17 cellular contexts compared by ENCODE assay signal in the genomic region with DNA sequence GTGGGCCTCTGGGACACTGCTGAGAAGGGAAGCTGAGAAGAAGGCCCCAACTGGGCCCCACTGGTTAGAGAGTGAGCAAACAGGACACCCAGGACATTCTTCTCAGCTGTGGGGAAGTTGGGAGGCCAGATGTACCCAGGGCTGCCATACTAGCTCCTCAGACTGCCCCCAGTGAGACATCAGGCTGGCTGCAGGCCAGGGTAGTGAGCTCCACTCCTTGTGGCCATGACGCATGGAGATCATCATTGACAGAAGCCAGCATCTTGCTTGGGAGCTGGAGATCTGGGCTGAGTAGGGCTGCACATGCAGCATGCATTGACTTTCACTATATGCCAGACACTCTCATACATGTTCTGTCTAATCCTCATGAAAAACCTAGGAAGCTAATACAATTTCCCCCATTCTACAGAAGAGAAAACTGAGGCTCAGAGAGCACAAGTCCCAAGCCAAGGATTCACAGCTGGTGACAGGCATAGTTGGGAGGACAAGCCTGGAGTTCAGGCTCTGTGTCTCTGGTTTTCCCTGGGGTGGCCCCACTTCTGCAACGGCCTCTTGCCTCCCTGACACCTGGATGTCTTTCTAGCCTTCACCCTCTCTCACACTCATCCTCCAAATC. TPM values are rescaled to one million over a fixed set of nuclear protein-coding genes. Genes with fewer than 3 reads are reported as not detected.
DNase-seq lines count a peak whose midpoint lies in the region; ATAC-seq, FAIRE-seq and TF ChIP-seq lines count a peak whose summit lies in the region.
"Had no signal": no experiment of that assay in that cellular context is flagged by ENCODE, and none has a peak within 500 bp of the region (broad histone marks: within the 10 kb centered on the region; RNA-seq: fewer than 3 reads in every experiment).

No MANE protein-coding gene starts in this region.

- POLR2A ChIA-PET in GM12878 (lab: Charles Lee) = no interaction called here

- peak in 1 of 2 experiments; percentile 58 for DNase-seq in HL-60 (ENCODE audit: low read depth in 1 of 2, low spot score in 1 of 2)
- no peak for DNase-seq in GM12878 (ENCODE audit: low read depth, low spot score)
- DNase-seq in kidney tubule cell (ENCODE audit: low spot score) = peak; percentile 37
- DNase-seq in tibial artery = no peak
- no peak for DNase-seq in SHP77 treated with DMSO at 0.1 percent for 48 hours (lab: John Stamatoyannopoulos, UW)
- DNase-seq in SHP77 (lab: John Stamatoyannopoulos, UW) = no peak
- DNase-seq: activated effector memory CD4-positive, alpha-beta T cell treated with anti-CD3 and anti-CD28 coated beads, Interleukin-2, amount 50 U/mL, for 16 hours; natural killer cell; NCI-H1105; NCI-H345; stimulated activated CD4-positive, alpha-beta T cell treated with anti-CD3 and anti-CD28 coated beads, Interleukin-2, amount 100 ng/mL, for 48 hours; stimulated activated CD8-positive, alpha-beta memory T cell treated with anti-CD3 and anti-CD28 coated beads, Interleukin-4, amount 100 ng/mL, for 48 hours had no signal

- RAD21 ChIA-PET in GM12878 (lab: Charles Lee; ENCODE audit: unreplicated experiment) = interaction anchor here (0.7 to 1.7 kb wide), 4 partner anchors 48 to 127 kb away, joined by 3 to 5 read pairs (median 4); no protein-coding TSS in a partner anchor

- H3K4me1 ChIP-seq in BLaER1 treated with 17β-estradiol and CSF1 and Interleukin-3, amounts not matched to agents 10 nM and 100 nM = peaks cover 22 to 33% (median 27%) of the 10 kb centered on the region in 10 experiments
- no peaks in the 10 kb centered on the region for H3K4me1 ChIP-seq in GM12878 (ENCODE audit: control insufficient read depth, insufficient read depth, low read length)
- H3K4me1 ChIP-seq in tibial artery = peaks cover 0 to 6% (median 0%) of the 10 kb centered on the region in 4 donors

- H2AFZ ChIP-seq in GM12878 (ENCODE audit: control insufficient read depth, low read depth, low read length) = no peak overlapping the region

- H3K36me3 ChIP-seq in BLaER1 treated with 17β-estradiol and CSF1 and Interleukin-3, amounts not matched to agents 10 nM and 100 nM = no peaks in the 10 kb centered on the region
- H3K36me3 ChIP-seq in GM12878 (ENCODE audit: control insufficient read depth in 2 of 2, insufficient read depth in 2 of 2, low read length in 1 of 2) (no peaks in the 10 kb centered on the region), tibial artery (no peaks in the 10 kb centered on the region)
- H3K36me3 ChIP-seq: esophagus muscularis mucosa had no signal

- H3K79me2 ChIP-seq in GM12878 (ENCODE audit: control insufficient read depth, insufficient read depth, low read length) = no peaks in the 10 kb centered on the region

- H3K4me3 ChIP-seq in BLaER1 treated with 17β-estradiol and CSF1 and Interleukin-3, amounts not matched to agents 10 nM and 100 nM = no peak overlapping the region
- H3K4me3 ChIP-seq in HL-60 (replicated peaks; ENCODE audit: insufficient read depth, low read length) (no peak overlapping the region), GM12878 (no peak overlapping the region), tibial artery (no peak overlapping the region)
- H3K4me3 ChIP-seq: esophagus muscularis mucosa had no signal

- peak overlapping the region in 7 of 11 experiments; percentile 11 to 71 (median 61); a peak in 12 of 22 replicates for H3K27ac ChIP-seq in BLaER1 treated with 17β-estradiol and CSF1 and Interleukin-3, amounts not matched to agents 10 nM and 100 nM
- H3K27ac ChIP-seq in HL-60 (replicated peaks) (peak overlapping the region; percentile 26), GM12878 (ENCODE audit: control insufficient read depth, insufficient read depth) (no peak overlapping the region), tibial artery (no peak overlapping the region)
- H3K27ac ChIP-seq: esophagus muscularis mucosa had no signal

- peak; percentile 35 for FAIRE-seq in GM12878 (lab: Jason Lieb, UNC)

- no peaks in the 10 kb centered on the region for H4K20me1 ChIP-seq in BLaER1 treated with 17β-estradiol and CSF1 and Interleukin-3, amounts not matched to agents 10 nM and 100 nM
- no peaks in the 10 kb centered on the region for H4K20me1 ChIP-seq in GM12878 (ENCODE audit: control insufficient read depth, insufficient read depth)

- no peak for ATAC-seq in GM12878
- ATAC-seq in activated CD4-positive, CD25-positive, alpha-beta regulatory T cell treated with anti-CD3 and anti-CD28 coated beads, Interleukin-2, amount 50 U/mL, for 24 hours = no peak
- ATAC-seq: natural killer cell, SK-N-SH treated with all-trans-retinoic acid at 6 μM for 48 hours had no signal

- H3K9ac ChIP-seq in BLaER1 treated with 17β-estradiol and CSF1 and Interleukin-3, amounts not matched to agents 10 nM and 100 nM = peak overlapping the region in 5 of 11 experiments; percentile 38 to 60 (median 44); a peak in 7 of 22 replicates
- no peak overlapping the region for H3K9ac ChIP-seq in GM12878 (ENCODE audit: control insufficient read depth, insufficient read depth, low read length)

- no peak for TF ChIP-seq POLR2A in GM12878 (IDR thresholded peaks at IDR 0.05; ENCODE audit: low read depth, low read length)

- no peaks in the 10 kb centered on the region for H3K9me3 ChIP-seq in BLaER1 treated with 17β-estradiol and CSF1 and Interleukin-3, amounts not matched to agents 10 nM and 100 nM (replicated peaks in 1 of 11)
- H3K9me3 ChIP-seq in GM12878 (replicated peaks; ENCODE audit: control insufficient read depth, insufficient read depth, low read length) = no peaks in the 10 kb centered on the region
- H3K9me3 ChIP-seq in tibial artery = no peaks in the 10 kb centered on the region
- H3K9me3 ChIP-seq: esophagus muscularis mucosa had no signal

- CTCF ChIA-PET in GM12878 (lab: Yijun Ruan, JAX) = interaction anchor here (1.0 to 10.3 kb wide), 5 partner anchors 25 to 106 kb away, joined by 4 to 311 read pairs (median 4); no protein-coding TSS in a partner anchor

- intact Hi-C loops in GM12878 (cut with micrococcal nuclease; ENCODE audit: unreplicated experiment) = no loop called here
- intact Hi-C loops in tibial artery (cut with DNase I; ENCODE audit: low total_unique reads) = no loop called here

- SMC1A ChIA-PET in GM12878 (lab: Charles Lee; ENCODE audit: uncharacterized antibody, unreplicated experiment) = interaction anchor here (0.8 to 2.3 kb wide), 6 partner anchors 18 to 103 kb away, joined by 3 to 6 read pairs (median 3); no protein-coding TSS in a partner anchor

- 52% methylated on average over 2 of the region's 2 CpGs for WGBS in GM12878 (ENCODE audit: insufficient coverage, insufficient replicate concordance, low lambda C conversion rate, missing lambda C conversion rate)

- no peak for TF ChIP-seq RAD21 in GM12878 (IDR thresholded peaks at IDR 0.05; ENCODE audit: insufficient read depth, low read depth, low read length)

- no TSS peak for BruUV-seq in GM12878 (replicated peaks; lab: Mats Ljungman, UMichigan)

- no peak for TF ChIP-seq CTCF in HL-60 (IDR thresholded peaks at IDR 0.05; ENCODE audit: insufficient read depth, low read length)
- no peak for TF ChIP-seq CTCF in GM12878 (IDR thresholded peaks at IDR 0.05 in 2 of 3, conservative IDR thresholded peaks at IDR 0.05 in 1 of 3; ENCODE audit: control insufficient read depth in 2 of 3, extremely low read depth in 1 of 3, insufficient read depth in 1 of 3, low read depth in 3 of 3, low read length in 3 of 3)
- no peak for TF ChIP-seq CTCF in tibial artery (IDR thresholded peaks at IDR 0.05)

- TF ChIP-seq EP300 in GM12878 (IDR thresholded peaks at IDR 0.05; ENCODE audit: borderline replicate concordance in 1 of 2, control insufficient read depth in 1 of 2, low read depth in 2 of 2, low read length in 2 of 2) = no peak

- in situ Hi-C loops in GM12878 (cut with MboI) = no loop called here

- peak overlapping the region; percentile 42 to 78 (median 61) for H3K4me2 ChIP-seq in BLaER1 treated with 17β-estradiol and CSF1 and Interleukin-3, amounts not matched to agents 10 nM and 100 nM
- H3K4me2 ChIP-seq in GM12878 (ENCODE audit: control insufficient read depth, insufficient read depth) = no peak overlapping the region

- H3K27me3 ChIP-seq in BLaER1 treated with 17β-estradiol and CSF1 and Interleukin-3, amounts not matched to agents 10 nM and 100 nM = no peaks in the 10 kb centered on the region
- H3K27me3 ChIP-seq in HL-60 (ENCODE audit: insufficient read depth, poor library complexity, severe bottlenecking) = no peaks in the 10 kb centered on the region
- no peaks in the 10 kb centered on the region for H3K27me3 ChIP-seq in GM12878 (replicated peaks in 1 of 2; ENCODE audit: control insufficient read depth in 2 of 2, insufficient read depth in 2 of 2, low read length in 1 of 2)
- H3K27me3 ChIP-seq in tibial artery = peaks cover 0 to 24% of the 10 kb centered on the region in 2 donors

RNA-seq across cellular contexts. Expression of a gene that starts 24.1 kb away (rescaled TPM):
- total RNA-seq in GM12878 (2013; cell fraction: nucleolus; rRNA removed) = 1.6 and 2.2 TPM in 2 replicates
- total RNA-seq in GM12878 (2014; rRNA removed) = 0.79 and 0.98 TPM in 2 replicates
- 0.46 and 0.49 TPM in 2 replicates for total RNA-seq in GM12878 (2014; rRNA removed; fragmentation: Illumina TruSeq; extraction: Trizol)
- 1.4 and 1.7 TPM in 2 replicates for total RNA-seq in GM12878 (2021)
- polyA plus RNA-seq in GM12878 (2011; ENCODE audit: low read depth) = 0.72 TPM
- polyA plus RNA-seq in GM12878 (2011; rRNA removed) = 0.22 and 0.37 TPM in 2 replicates
- 0.19 and 0.25 TPM in 2 replicates for polyA plus RNA-seq in GM12878 (2011; cell fraction: cytosol; rRNA removed)
- polyA plus RNA-seq in GM12878 (2011; cell fraction: nucleus; rRNA removed) = 0.13 and 0.23 TPM in 2 replicates
- 0.72 and 1.2 TPM in 2 replicates for polyA plus RNA-seq in GM12878 (2012)
- 0.67 and 0.75 TPM in 2 replicates for polyA plus RNA-seq in GM12878 (2014; fragmentation: Illumina TruSeq; extraction: Trizol)
- polyA plus RNA-seq in GM12878 (2014; fragmentation: Nextera tagmentation; extraction: Ambion mirVana) = under 1 TPM; 0.11 to 0.26 TPM
- polyA plus RNA-seq in GM12878 (2014; rRNA removed) = 0.24 and 0.77 TPM in 2 replicates
- under 1 TPM in 1 of 2 experiments, not detected in 1; 0.40 TPM for polyA plus RNA-seq in GM12878 (2016; fragmentation: Nextera tagmentation; extraction: Ambion mirVana)
- polyA minus RNA-seq in GM12878 (2011; rRNA and poly(A)+ RNA removed) = 0.05 and 0.44 TPM in 2 replicates
- not detected in 2 replicates for polyA minus RNA-seq in GM12878 (2011; cell fraction: cytosol; rRNA and poly(A)+ RNA removed)
- polyA minus RNA-seq in GM12878 (2011; cell fraction: nucleus; rRNA and poly(A)+ RNA removed) = 0.67 and 0.73 TPM in 2 replicates
- total RNA-seq: H4 had no signal

RNA-seq across cellular contexts. Expression of a gene that starts 29.1 kb away (rescaled TPM):
- 36.5 and 40.1 TPM in 2 replicates for total RNA-seq in GM12878 (2013; cell fraction: nucleolus; rRNA removed)
- total RNA-seq in GM12878 (2014; rRNA removed) (30.1 and 34.0 TPM in 2 replicates), GM12878 (2014; rRNA removed; fragmentation: Illumina TruSeq; extraction: Trizol) (13.3 and 14.0 TPM in 2 replicates), GM12878 (2021) (23.1 and 23.4 TPM in 2 replicates)
- 4.5 TPM for polyA plus RNA-seq in GM12878 (2011; ENCODE audit: low read depth)
- polyA plus RNA-seq in GM12878 (2011; rRNA removed) (6.5 and 11.0 TPM in 2 replicates), GM12878 (2014; fragmentation: Illumina TruSeq; extraction: Trizol) (19.5 and 21.6 TPM in 2 replicates), GM12878 (2014; fragmentation: Nextera tagmentation; extraction: Ambion mirVana) (1 to 10 TPM in 1 of 2 experiments, under 1 TPM in 1; 0.84 to 1.9 TPM), GM12878 (2014; rRNA removed) (21.7 and 21.9 TPM in 2 replicates), GM12878 (2016; fragmentation: Nextera tagmentation; extraction: Ambion mirVana) (10 to 100 TPM; 14.3 to 16.1 TPM)
- 14.0 and 15.4 TPM in 2 replicates for polyA plus RNA-seq in GM12878 (2011; cell fraction: cytosol; rRNA removed)
- 54.2 and 55.9 TPM in 2 replicates for polyA plus RNA-seq in GM12878 (2011; cell fraction: nucleus; rRNA removed)
- 7.7 and 9.9 TPM in 2 replicates for polyA plus RNA-seq in GM12878 (2012)
- 15.6 and 23.0 TPM in 2 replicates for polyA minus RNA-seq in GM12878 (2011; rRNA and poly(A)+ RNA removed)
- 6.1 and 6.7 TPM in 2 replicates for polyA minus RNA-seq in GM12878 (2011; cell fraction: cytosol; rRNA and poly(A)+ RNA removed)
- 15.2 and 30.2 TPM in 2 replicates for polyA minus RNA-seq in GM12878 (2011; cell fraction: nucleus; rRNA and poly(A)+ RNA removed)

RNA-seq across cellular contexts. Expression of a gene that starts 42.5 kb away (rescaled TPM):
- total RNA-seq in GM12878 (2013; cell fraction: nucleolus; rRNA removed) = 80.4 and 83.6 TPM in 2 replicates
- 29.0 and 33.4 TPM in 2 replicates for total RNA-seq in GM12878 (2014; rRNA removed)
- 27.9 and 32.2 TPM in 2 replicates for total RNA-seq in GM12878 (2014; rRNA removed; fragmentation: Illumina TruSeq; extraction: Trizol)
- 20.5 and 22.8 TPM in 2 replicates for total RNA-seq in GM12878 (2021)
- polyA plus RNA-seq in GM12878 (2011; ENCODE audit: low read depth) = 16.0 TPM
- 35.8 and 52.4 TPM in 2 replicates for polyA plus RNA-seq in GM12878 (2011; rRNA removed)
- 16.4 and 16.9 TPM in 2 replicates for polyA plus RNA-seq in GM12878 (2011; cell fraction: cytosol; rRNA removed)
- 32.5 and 41.6 TPM in 2 replicates for polyA plus RNA-seq in GM12878 (2011; cell fraction: nucleus; rRNA removed)
- polyA plus RNA-seq in GM12878 (2012) = 19.0 and 19.4 TPM in 2 replicates
- polyA plus RNA-seq in GM12878 (2014; fragmentation: Illumina TruSeq; extraction: Trizol) = 27.5 and 34.4 TPM in 2 replicates
- 10 to 100 TPM; 13.2 to 17.1 TPM for polyA plus RNA-seq in GM12878 (2014; fragmentation: Nextera tagmentation; extraction: Ambion mirVana)
- polyA plus RNA-seq in GM12878 (2014; rRNA removed) = 24.5 and 26.4 TPM in 2 replicates
- polyA plus RNA-seq in GM12878 (2016; fragmentation: Nextera tagmentation; extraction: Ambion mirVana) = 10 to 100 TPM; 24.8 to 25.5 TPM
- 20.5 and 22.1 TPM in 2 replicates for polyA minus RNA-seq in GM12878 (2011; rRNA and poly(A)+ RNA removed)
- 11.1 and 11.6 TPM in 2 replicates for polyA minus RNA-seq in GM12878 (2011; cell fraction: cytosol; rRNA and poly(A)+ RNA removed)
- polyA minus RNA-seq in GM12878 (2011; cell fraction: nucleus; rRNA and poly(A)+ RNA removed) = 22.7 and 29.0 TPM in 2 replicates

Comparison
In these comparisons a context has a peak if more than half of its experiments do, and no peak if none do; other contexts are left out.
1. H3K27ac ChIP-seq: peak in BLaER1 treated with 17β-estradiol and CSF1 and Interleukin-3, amounts not matched to agents 10 nM and 100 nM (7 of 11) and HL-60 (single experiment); none in GM12878 (single experiment) and tibial artery (0 of 2).